23 cellular contexts compared by ENCODE assay signal in the genomic region with DNA sequence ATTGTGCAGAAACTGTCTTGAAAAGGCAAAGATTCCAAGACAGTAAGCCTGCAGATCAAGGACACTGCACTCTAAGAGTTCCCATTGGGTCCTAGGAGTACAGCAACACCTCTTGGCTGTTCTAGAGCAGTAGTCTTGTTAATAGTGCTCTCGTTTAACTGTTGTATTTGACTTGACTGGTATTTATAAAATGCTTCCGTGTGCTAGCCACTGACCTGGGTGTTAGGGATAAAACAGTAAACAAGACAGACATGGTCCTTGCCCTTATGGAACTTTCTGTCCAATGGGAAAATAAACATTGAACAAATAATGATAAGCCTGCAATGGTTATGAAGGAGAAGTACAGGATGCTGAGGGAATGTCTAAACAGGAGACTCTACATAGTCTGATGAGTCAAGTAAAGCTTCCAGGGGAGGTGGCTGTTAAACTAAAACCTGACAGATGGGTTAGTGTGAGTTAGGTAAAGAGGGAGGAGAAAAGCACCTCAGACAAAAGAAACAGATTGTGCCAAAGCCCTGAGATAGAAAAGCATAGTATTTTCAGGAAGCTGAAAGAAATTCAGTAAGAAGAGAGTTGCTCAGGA. TPM values are rescaled to one million over a fixed set of nuclear protein-coding genes. Genes with fewer than 3 reads are reported as not detected.
A peak's percentile ranks its signal among the peaks of the same experiment; 100 is the strongest.
DNase-seq lines count a peak whose midpoint lies in the region; ATAC-seq, FAIRE-seq and TF ChIP-seq lines count a peak whose summit lies in the region.
"Had no signal": no experiment of that assay in that cellular context is flagged by ENCODE, and none has a peak within 500 bp of the region (broad histone marks: within the 10 kb centered on the region; RNA-seq: fewer than 3 reads in every experiment).

No MANE protein-coding gene starts in this region.

- no peak overlapping the region for H3K4me3 Mint-ChIP-seq in CD14-positive monocyte
- H3K4me3 Mint-ChIP-seq: CD8-positive, alpha-beta T cell had no signal

- H3K27me3 ChIP-seq in HL-60 (ENCODE audit: insufficient read depth, poor library complexity, severe bottlenecking) (no peaks in the 10 kb centered on the region), bronchial epithelial cell (ENCODE audit: control insufficient read depth, insufficient read depth, low read length) (no peaks in the 10 kb centered on the region)

- no peaks in the 10 kb centered on the region for H3K9me3 ChIP-seq in mucosa of descending colon
- H3K9me3 ChIP-seq: A549, Caco-2, SK-N-SH had no signal

- peaks cover 0 to 3% (median 0%) of the 10 kb centered on the region in 7 donors for H3K9me3 Mint-ChIP-seq in CD14-positive monocyte
- H3K9me3 Mint-ChIP-seq: CD8-positive, alpha-beta T cell had no signal

- FAIRE-seq in bronchial epithelial cell (lab: Jason Lieb, UNC) = no peak
- FAIRE-seq: A549, GM12891 had no signal

- H3K4me1 ChIP-seq in mucosa of descending colon (ENCODE audit: low read depth) = no peaks in the 10 kb centered on the region
- H3K4me1 ChIP-seq: Caco-2 had no signal

- H3K27ac Mint-ChIP-seq in CD14-positive monocyte = peak overlapping the region in 5 of 7 donors; percentile 1 to 82 (median 53)
- H3K27ac Mint-ChIP-seq: CD8-positive, alpha-beta T cell had no signal

- no peaks in the 10 kb centered on the region for H3K36me3 ChIP-seq in bronchial epithelial cell (ENCODE audit: control insufficient read depth, insufficient read depth, low read length)
- H3K36me3 ChIP-seq in mucosa of descending colon (ENCODE audit: low read depth) = no peaks in the 10 kb centered on the region

- H3K36me3 Mint-ChIP-seq in CD14-positive monocyte = peaks cover 32 to 38% of the 10 kb centered on the region in 2 donors

- H3K27ac ChIP-seq in HL-60 (replicated peaks) = peak overlapping the region; percentile 88
- H3K27ac ChIP-seq: A549 had no signal

- TF ChIP-seq CTCF in CD14-positive monocyte (IDR thresholded peaks at IDR 0.05) = no peak
- TF ChIP-seq CTCF in HL-60 (IDR thresholded peaks at IDR 0.05; ENCODE audit: insufficient read depth, low read length) = no peak
- no peak for TF ChIP-seq CTCF in bronchial epithelial cell (IDR thresholded peaks at IDR 0.05; ENCODE audit: insufficient read depth, low read length, severe bottlenecking)
- TF ChIP-seq CTCF in mucosa of descending colon (IDR thresholded peaks at IDR 0.05) = no peak

- H3K4me3 ChIP-seq in HL-60 (replicated peaks; ENCODE audit: insufficient read depth, low read length) (no peak overlapping the region), bronchial epithelial cell (ENCODE audit: low read depth, low read length) (no peak overlapping the region), mucosa of descending colon (no peak overlapping the region)
- H3K4me3 ChIP-seq: A549 had no signal

- H3K4me1 Mint-ChIP-seq in CD14-positive monocyte = peaks cover 59% of the 10 kb centered on the region

- ATAC-seq in mucosa of descending colon = peak; percentile 25
- ATAC-seq: A549; CD8-positive, alpha-beta T cell; HCT116 had no signal

- intact Hi-C loops in CD14-positive monocyte (cut with micrococcal nuclease) = no loop called here
- intact Hi-C loops in mucosa of descending colon (cut with DNase I, micrococcal nuclease) = no loop called here

- DNase-seq in CD14-positive monocyte (ENCODE audit: low spot score) (no peak), HL-60 (ENCODE audit: low read depth in 1 of 2, low spot score in 1 of 2) (no peak), bronchial epithelial cell (ENCODE audit: low read depth) (peak; percentile 13), mucosa of descending colon (no peak), AG20443 (ENCODE audit: low spot score) (no peak)
- DNase-seq in activated CD4-positive, CD25-positive, alpha-beta regulatory T cell treated with anti-CD3 and anti-CD28 coated beads, Interleukin-2, amount 50 U/mL, for 72 hours = no peak
- DNase-seq in activated CD4-positive, alpha-beta T cell treated with anti-CD3 and anti-CD28 coated beads, Interleukin-2, amount 50 U/mL, for 1 hour = no peak
- DNase-seq: C1 segment of cervical spinal cord; Caco-2; CD8-positive, alpha-beta T cell; DMS79 treated with DMSO at 0.1 percent for 48 hours; GF-D8; GOT3; NCI-H1417; NCI-H1694 treated with DMSO at 0.1 percent for 48 hours; NCI-H2081 treated with DMSO at 0.1 percent for 48 hours; NCI-H774; SK-N-SH; SW 1271 had no signal

- no peaks in the 10 kb centered on the region for H3K27me3 Mint-ChIP-seq in CD14-positive monocyte (ENCODE audit: low read depth in 3 of 3)

RNA-seq across cellular contexts. Expression of a gene that starts 33.3 kb away (rescaled TPM):
- polyA plus RNA-seq in CD14-positive monocyte = 10 to 100 TPM in 1 of 2 donors, 1 to 10 TPM in 1; 8.1 to 11.1 TPM
- 1.8 and 4.4 TPM in 2 replicates for total RNA-seq in bronchial epithelial cell
- total RNA-seq in mucosa of descending colon = 10 to 100 TPM; 31.1 to 36.6 (median 33.4) TPM

RNA-seq across cellular contexts. Expression of a gene that starts 56.3 kb away (rescaled TPM):
- polyA plus RNA-seq in CD14-positive monocyte = under 1 TPM; 0.59 to 0.81 TPM
- not detected in 2 replicates for total RNA-seq in bronchial epithelial cell
- 10 to 100 TPM in 1 of 3 donors, 1 to 10 TPM in 2; 2.6 to 36.0 (median 3.9) TPM for total RNA-seq in mucosa of descending colon
- total RNA-seq: HT-29 had no signal
